In the genomic region with DNA sequence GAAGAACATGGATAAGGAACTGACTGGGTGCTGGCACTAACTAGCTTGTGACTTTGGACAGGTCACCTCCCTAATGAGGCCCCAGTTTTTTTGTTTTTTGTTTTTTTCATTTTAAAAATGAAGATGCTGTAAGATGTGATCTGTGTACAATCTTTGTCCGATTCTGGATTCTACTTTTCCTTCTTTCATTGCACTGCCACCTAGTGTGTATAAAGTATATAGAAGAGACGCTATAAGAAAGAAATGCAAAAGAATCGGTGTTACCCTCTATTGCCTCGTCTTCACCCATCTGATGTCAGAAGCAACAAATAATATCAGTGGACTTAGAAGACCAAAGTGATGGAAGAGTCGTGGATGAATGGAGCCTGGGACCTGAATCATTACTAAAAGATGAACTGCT, we compare ENCODE assay signal across 10 cellular contexts. TPM values are rescaled to one million over a fixed set of nuclear protein-coding genes. Genes with fewer than 3 reads are reported as not detected.
DNase-seq lines count a peak whose midpoint lies in the region; ATAC-seq and TF ChIP-seq lines count a peak whose summit lies in the region.
"Had no signal": no experiment of that assay in that cellular context is flagged by ENCODE, and none has a peak within 500 bp of the region (broad histone marks: within the 10 kb centered on the region; RNA-seq: fewer than 3 reads in every experiment).

No MANE protein-coding gene starts in this region.

- H3K36me3 ChIP-seq in neural progenitor cell, result no peaks in the 10 kb centered on the region

- DNase-seq in GM03348 (ENCODE audit: low spot score) (peak; percentile 33), neural progenitor cell (ENCODE audit: low spot score) (peak; percentile 7), substantia nigra (lab: John Stamatoyannopoulos, UW) (no peak)
- DNase-seq in stimulated activated CD4-positive, alpha-beta T cell treated with anti-CD3 and anti-CD28 coated beads, Interleukin-1b, Interleukin-23, amount 100 ng/mL, for 48 hours, result no peak
- DNase-seq: effector memory CD4-positive, alpha-beta T cell had no signal

- no peaks in the 10 kb centered on the region for H3K4me1 ChIP-seq in neural progenitor cell

- no peaks in the 10 kb centered on the region for H4K20me1 ChIP-seq in neural progenitor cell (ENCODE audit: low read depth)

- peak overlapping the region; percentile 28 for H2AFZ ChIP-seq in neural progenitor cell (replicated peaks)

- H3K27me3 ChIP-seq in neural progenitor cell, result no peaks in the 10 kb centered on the region

- H3K27ac Mint-ChIP-seq in brain (no peak overlapping the region), neural progenitor cell (no peak overlapping the region)

- peak; percentile 44 to 55 for TF ChIP-seq CTCF in brain (conservative IDR thresholded peaks at IDR 0.05)
- peak; percentile 54 for TF ChIP-seq CTCF in neural progenitor cell (IDR thresholded peaks at IDR 0.05)

- no peak overlapping the region for H3K4me3 ChIP-seq in neural progenitor cell
- H3K4me3 ChIP-seq: K562 had no signal

- H3K9me3 ChIP-seq in neural progenitor cell (ENCODE audit: low read depth), result peaks cover 3% of the 10 kb centered on the region

- no peaks in the 10 kb centered on the region for H3F3A ChIP-seq in neural progenitor cell (ENCODE audit: low read depth)

- H3K4me2 ChIP-seq in neural progenitor cell, result no peak overlapping the region

- H3K4me3 Mint-ChIP-seq in brain, result no peak overlapping the region
- H3K4me3 Mint-ChIP-seq in neural progenitor cell, result no peak overlapping the region

- H3K9me3 Mint-ChIP-seq in brain, result peaks cover 0 to 9% (median 6%) of the 10 kb centered on the region in 5 experiments
- H3K9me3 Mint-ChIP-seq in neural progenitor cell, result peaks cover 4% of the 10 kb centered on the region

- H3K27me3 Mint-ChIP-seq in brain (no peaks in the 10 kb centered on the region), neural progenitor cell (ENCODE audit: insufficient read depth, low read depth) (no peaks in the 10 kb centered on the region)

- H3K4me1 Mint-ChIP-seq in brain (no peaks in the 10 kb centered on the region), neural progenitor cell (no peaks in the 10 kb centered on the region)

- no peak overlapping the region for H3K27ac ChIP-seq in neural progenitor cell
- H3K27ac ChIP-seq in substantia nigra (ENCODE audit: low read depth, low read length, poor library complexity, severe bottlenecking), result no peak overlapping the region

- ATAC-seq in HG03571 (IDR thresholded peaks at IDR 0.05; ENCODE audit: unreplicated experiment) (peak; percentile 53), GM21737 (IDR thresholded peaks at IDR 0.05; ENCODE audit: unreplicated experiment) (no peak), HG03439 (IDR thresholded peaks at IDR 0.05; ENCODE audit: unreplicated experiment) (no peak)
- ATAC-seq: K562 had no signal

- H3K79me2 ChIP-seq in neural progenitor cell (ENCODE audit: low read depth), result no peaks in the 10 kb centered on the region

- H3K36me3 Mint-ChIP-seq in brain (no peaks in the 10 kb centered on the region), neural progenitor cell (no peaks in the 10 kb centered on the region)

- no peak overlapping the region for H3K9ac ChIP-seq in neural progenitor cell

RNA-seq across cellular contexts. Expression of gene P2RY10, which starts 58.6 kb away (rescaled TPM):
- polyA plus RNA-seq in brain (ENCODE audit: insufficient read depth, low read depth, low replicate concordance), result not detected
- not detected in 2 replicates for total RNA-seq in neural progenitor cell (ENCODE audit: low replicate concordance)
- polyA plus RNA-seq: K562 had no signal

Comparison
In these comparisons a context has a peak if more than half of its experiments do, and no peak if none do; other contexts are left out.
1. DNase-seq: peak in GM03348 (single experiment) and neural progenitor cell (single experiment); none in substantia nigra (0 of 49) and stimulated activated CD4-positive, alpha-beta T cell treated with anti-CD3 and anti-CD28 coated beads, Interleukin-1b, Interleukin-23, amount 100 ng/mL, for 48 hours (single experiment).